In genomic region chr19:47729799-47730520, GRCh38 we compare ENCODE assay signal across 8 cellular contexts. TPM values are rescaled to one million over a fixed set of nuclear protein-coding genes. Genes with fewer than 3 reads are reported as not detected.
DNase-seq lines count a peak whose midpoint lies in the region; ATAC-seq and TF ChIP-seq lines count a peak whose summit lies in the region.

No MANE protein-coding gene starts in this region.

- H3K27ac ChIP-seq in ectodermal cell (ENCODE audit: insufficient read depth, low read depth, low read length, poor library complexity, severe bottlenecking) (no peak overlapping the region), suprapubic skin (peak overlapping the region; percentile 83)

- H3K27me3 ChIP-seq in ectodermal cell (ENCODE audit: control insufficient read depth, insufficient read depth, low read length, poor library complexity, severe bottlenecking) (peaks cover 12% of the 10 kb centered on the region), suprapubic skin (no peaks in the 10 kb centered on the region)

- H3K27ac Mint-ChIP-seq in activated B cell treated with CpG ODN at 0.5 μM for 24 hours, result no peak overlapping the region
- peak overlapping the region; percentile 94 for H3K27ac Mint-ChIP-seq in mesothelial cell of epicardium

- no peaks in the 10 kb centered on the region for H3K9me3 Mint-ChIP-seq in activated B cell treated with CpG ODN at 0.5 μM for 24 hours
- H3K9me3 Mint-ChIP-seq in mesothelial cell of epicardium, result peaks cover 3% of the 10 kb centered on the region

- H3K4me3 Mint-ChIP-seq in activated B cell treated with CpG ODN at 0.5 μM for 24 hours (peak overlapping the region; percentile 58), mesothelial cell of epicardium (peak overlapping the region; percentile 66)

- H3K4me3 ChIP-seq in ectodermal cell (ENCODE audit: insufficient read depth, low read depth, low read length) (peak overlapping the region; percentile 39), suprapubic skin (peak overlapping the region; percentile 23)

- H3K36me3 Mint-ChIP-seq in activated B cell treated with CpG ODN at 0.5 μM for 24 hours (ENCODE audit: low read depth), result no peaks in the 10 kb centered on the region
- peaks cover 22% of the 10 kb centered on the region for H3K36me3 Mint-ChIP-seq in mesothelial cell of epicardium

- CTCF ChIA-PET in activated B cell treated with CpG ODN at 0.5 μM for 24 hours (lab: Charles Lee), result no interaction called here

- H3K36me3 ChIP-seq in ectodermal cell (ENCODE audit: control insufficient read depth, insufficient read depth, low read length) (no peaks in the 10 kb centered on the region), suprapubic skin (peaks cover 27% of the 10 kb centered on the region)

- H3K27me3 Mint-ChIP-seq in activated B cell treated with CpG ODN at 0.5 μM for 24 hours (peaks cover 31% of the 10 kb centered on the region), mesothelial cell of epicardium (ENCODE audit: low read depth) (no peaks in the 10 kb centered on the region)

- peaks cover 6% of the 10 kb centered on the region for H3K4me1 ChIP-seq in ectodermal cell (ENCODE audit: control insufficient read depth, insufficient read depth, low read length)
- H3K4me1 ChIP-seq in suprapubic skin, result peaks cover 40% of the 10 kb centered on the region

- POLR2A ChIA-PET in activated B cell treated with CpG ODN at 0.5 μM for 24 hours (lab: Charles Lee), result no interaction called here

- DNase-seq in NCI-H146 (lab: John Stamatoyannopoulos, UW) (peak; percentile 51), NCI-H146 treated with DMSO at 0.1 percent for 48 hours (lab: John Stamatoyannopoulos, UW; ENCODE audit: unreplicated experiment) (no peak), activated B cell treated with CpG ODN at 0.5 μM for 24 hours (no peak), mesothelial cell of epicardium (ENCODE audit: low spot score in 2 of 2, unreplicated experiment in 2 of 2) (peak in 1 of 2 experiments; percentile 66), suprapubic skin (ENCODE audit: low spot score in 2 of 2) (peak in 1 of 2 donors; percentile 90), germinal center (ENCODE audit: low spot score) (no peak)
- no peak for DNase-seq in NK-92 treated with Interleukin-12 subunit alpha and Interleukin-12 subunit beta, amount 100 ng/mL, for 24 hours (lab: John Stamatoyannopoulos, UW)

- intact Hi-C loops in activated B cell treated with CpG ODN at 0.5 μM for 24 hours (cut with micrococcal nuclease), result no loop called here

- no peak for TF ChIP-seq EP300 in suprapubic skin (IDR thresholded peaks at IDR 0.05)

- TF ChIP-seq CTCF in activated B cell treated with CpG ODN at 0.5 μM for 24 hours (IDR thresholded peaks at IDR 0.05), result no peak
- no peak for TF ChIP-seq CTCF in mesothelial cell of epicardium (IDR thresholded peaks at IDR 0.05; ENCODE audit: unreplicated experiment)
- no peak for TF ChIP-seq CTCF in suprapubic skin (IDR thresholded peaks at IDR 0.05)

- 11% methylated on average over 30 of the region's 30 CpGs for WGBS in ectodermal cell, 2 experiments
- 28% methylated on average over 30 of the region's 30 CpGs for WGBS in suprapubic skin

- H3K9me3 ChIP-seq in ectodermal cell (ENCODE audit: control insufficient read depth, low read length) (no peaks in the 10 kb centered on the region), suprapubic skin (no peaks in the 10 kb centered on the region)

- no peak for TF ChIP-seq POLR2A in suprapubic skin (IDR thresholded peaks at IDR 0.05)

- H3K4me1 Mint-ChIP-seq in activated B cell treated with CpG ODN at 0.5 μM for 24 hours (peaks cover 11% of the 10 kb centered on the region), mesothelial cell of epicardium (peaks cover 13% of the 10 kb centered on the region)

- ATAC-seq in activated B cell treated with CpG ODN at 0.5 μM for 24 hours (ENCODE audit: low read depth), result peak; percentile 40

RNA-seq across cellular contexts. Expression of gene NOP53, which starts 15.4 kb away (rescaled TPM):
- 695 and 783 TPM in 2 replicates for total RNA-seq in activated B cell treated with CpG ODN at 0.5 μM for 24 hours
- 339 TPM for polyA plus RNA-seq in ectodermal cell (2013, experiment 1 of 4)
- polyA plus RNA-seq in ectodermal cell (2013, experiment 2 of 4), result 348 TPM
- 331 TPM for polyA plus RNA-seq in ectodermal cell (2013, experiment 3 of 4)
- 363 TPM for polyA plus RNA-seq in ectodermal cell (2013, experiment 4 of 4)
- 290 to 313 TPM (median 310 TPM) in 3 replicates for total RNA-seq in mesothelial cell of epicardium
- 100 to 1,000 TPM; 329 to 412 (median 356) TPM for total RNA-seq in suprapubic skin

RNA-seq across cellular contexts. Expression of gene EHD2, which starts 16.7 kb away (rescaled TPM):
- total RNA-seq in activated B cell treated with CpG ODN at 0.5 μM for 24 hours (not detected in 2 replicates), mesothelial cell of epicardium (38.7 to 39.2 TPM (median 38.8 TPM) in 3 replicates), suprapubic skin (10 to 100 TPM; 48.5 to 84.7 (median 70.5) TPM)
- 14.2 TPM for polyA plus RNA-seq in ectodermal cell (2013, experiment 1 of 4)
- 15.5 TPM for polyA plus RNA-seq in ectodermal cell (2013, experiment 2 of 4)
- 9.9 TPM for polyA plus RNA-seq in ectodermal cell (2013, experiment 3 of 4)
- 10.6 TPM for polyA plus RNA-seq in ectodermal cell (2013, experiment 4 of 4)

RNA-seq across cellular contexts. Expression of gene SELENOW, which starts 48.5 kb away (rescaled TPM):
- total RNA-seq in activated B cell treated with CpG ODN at 0.5 μM for 24 hours (24.8 and 27.6 TPM in 2 replicates), mesothelial cell of epicardium (113 to 127 TPM (median 117 TPM) in 3 replicates), suprapubic skin (100 to 1,000 TPM; 351 to 679 (median 517) TPM)
- 262 TPM for polyA plus RNA-seq in ectodermal cell (2013, experiment 1 of 4)
- polyA plus RNA-seq in ectodermal cell (2013, experiment 2 of 4), result 246 TPM
- polyA plus RNA-seq in ectodermal cell (2013, experiment 3 of 4), result 197 TPM
- 194 TPM for polyA plus RNA-seq in ectodermal cell (2013, experiment 4 of 4)

Comparison
In these comparisons a context has a peak if more than half of its experiments do, and no peak if none do; other contexts are left out.
1. RNA of gene EHD2, which starts 16.7 kb away (total RNA-seq): 48.5 to 84.7 TPM in suprapubic skin and 38.7 to 39.2 TPM in mesothelial cell of epicardium; not detected in activated B cell treated with CpG ODN at 0.5 μM for 24 hours; every median in the first group is over 10 times any median in the second.